In genomic region chr7:66353547-66353946, GRCh38 we compare ENCODE assay signal across 13 cellular contexts.
DNase-seq lines count a peak whose midpoint lies in the region; ATAC-seq and TF ChIP-seq lines count a peak whose summit lies in the region.
"Had no signal": no experiment of that assay in that cellular context is flagged by ENCODE, and none has a peak within 500 bp of the region (broad histone marks: within the 10 kb centered on the region; RNA-seq: fewer than 3 reads in every experiment).

No MANE protein-coding gene starts in this region.

- H3K4me2 ChIP-seq in mesenchymal stem cell (ENCODE audit: low read length, poor library complexity, severe bottlenecking): no peak overlapping the region
- H3K4me2 ChIP-seq: BLaER1 had no signal

- peak overlapping the region in 1 of 2 experiments; percentile 1 for H3K18ac ChIP-seq in mesenchymal stem cell (ENCODE audit: low read depth in 1 of 2, low read length in 2 of 2)

- CTCF ChIA-PET in RWPE1 (lab: Yijun Ruan, JAX): no interaction called here

- H2BK15ac ChIP-seq in mesenchymal stem cell (ENCODE audit: low read depth, poor library complexity, severe bottlenecking): no peak overlapping the region

- H3K4me1 ChIP-seq in mesenchymal stem cell (ENCODE audit: control insufficient read depth, insufficient read depth, low read depth, low read length) (peaks cover 11% of the 10 kb centered on the region), testis (peaks cover 9% of the 10 kb centered on the region), psoas muscle (no peaks in the 10 kb centered on the region)

- no peak overlapping the region for H3K14ac ChIP-seq in mesenchymal stem cell (ENCODE audit: low read length in 2 of 2)

- H3K4ac ChIP-seq in mesenchymal stem cell (ENCODE audit: low read depth in 1 of 2, low read length in 2 of 2): no peak overlapping the region

- peak overlapping the region; percentile 57 for H3K27ac ChIP-seq in RWPE1
- no peak overlapping the region for H3K27ac ChIP-seq in mesenchymal stem cell (ENCODE audit: low read length, poor library complexity, severe bottlenecking)
- H3K27ac ChIP-seq in testis: no peak overlapping the region
- no peak overlapping the region for H3K27ac ChIP-seq in psoas muscle
- H3K27ac ChIP-seq: BLaER1, thyroid gland had no signal

- H2BK12ac ChIP-seq in mesenchymal stem cell (ENCODE audit: low read length in 2 of 2): no peak overlapping the region

- no peak for TF ChIP-seq POLR2A in testis (IDR thresholded peaks at IDR 0.05)

- H3K36me3 ChIP-seq in mesenchymal stem cell (ENCODE audit: control insufficient read depth in 1 of 2, insufficient read depth in 2 of 2, low read depth in 1 of 2, low read length in 2 of 2): peaks cover 8 to 15% of the 10 kb centered on the region in 2 experiments
- no peaks in the 10 kb centered on the region for H3K36me3 ChIP-seq in testis (ENCODE audit: low read depth, missing control alignments)
- no peaks in the 10 kb centered on the region for H3K36me3 ChIP-seq in psoas muscle (ENCODE audit: insufficient read depth in 1 of 2, low read depth in 1 of 2)
- H3K36me3 ChIP-seq: thyroid gland had no signal

- H2BK120ac ChIP-seq in mesenchymal stem cell (ENCODE audit: low read depth, low read length): no peak overlapping the region

- ATAC-seq in esophagus mucosa: peak; percentile 57
- ATAC-seq in psoas muscle: no peak
- ATAC-seq: activated CD8-positive, alpha-beta T cell treated with anti-CD3 and anti-CD28 coated beads, Interleukin-2, amount 10 ng/mL, durations not matched to agents 7 days and 5 days had no signal

- H2AK5ac ChIP-seq in mesenchymal stem cell (ENCODE audit: low read length, severe bottlenecking): no peak overlapping the region

- H3K9me3 ChIP-seq in mesenchymal stem cell (ENCODE audit: control insufficient read depth, low read length) (no peaks in the 10 kb centered on the region), testis (no peaks in the 10 kb centered on the region), psoas muscle (no peaks in the 10 kb centered on the region)
- H3K9me3 ChIP-seq: BLaER1, thyroid gland had no signal

- H3K27me3 ChIP-seq in mesenchymal stem cell (ENCODE audit: control insufficient read depth in 1 of 2, insufficient read depth in 1 of 2, low read length in 2 of 2): no peaks in the 10 kb centered on the region
- H3K27me3 ChIP-seq in testis: no peaks in the 10 kb centered on the region
- H3K27me3 ChIP-seq in psoas muscle (ENCODE audit: insufficient read depth in 3 of 3, low read length in 2 of 3): no peaks in the 10 kb centered on the region
- H3K27me3 ChIP-seq: BLaER1, thyroid gland had no signal

- no peak overlapping the region for H2AFZ ChIP-seq in mesenchymal stem cell (ENCODE audit: low read depth, low read length)

- H3K9ac ChIP-seq in mesenchymal stem cell (ENCODE audit: low read length): no peak overlapping the region
- H3K9ac ChIP-seq: BLaER1 had no signal

- no peak overlapping the region for H2BK5ac ChIP-seq in mesenchymal stem cell (ENCODE audit: low read depth, low read length, poor library complexity, severe bottlenecking)

- TF ChIP-seq CTCF in RWPE1 (conservative IDR thresholded peaks at IDR 0.05; ENCODE audit: low read depth) (no peak), testis (IDR thresholded peaks at IDR 0.05) (no peak), psoas muscle (IDR thresholded peaks at IDR 0.05) (no peak)

- no peak overlapping the region for H4K91ac ChIP-seq in mesenchymal stem cell (ENCODE audit: low read length)

- WGBS in mesenchymal stem cell: 97% methylated on average over 5 of the region's 5 CpGs
- WGBS in testis, 2 donors: 94% methylated on average over 4 to 5 of the region's 5 CpGs
- 87 to 93% (median 92%) methylated on average over 5 of the region's 5 CpGs for WGBS in psoas muscle, 3 donors

- H3K23ac ChIP-seq in mesenchymal stem cell (ENCODE audit: low read length in 2 of 2): no peak overlapping the region

- DNase-seq in ELR (ENCODE audit: low read depth) (peak; percentile 86), RWPE1 (ENCODE audit: low spot score) (peak; percentile 54), mesenchymal stem cell (no peak), testis (no peak), NCI-H128 (lab: John Stamatoyannopoulos, UW; ENCODE audit: unreplicated experiment) (no peak), psoas muscle (no peak)
- no peak for DNase-seq in stimulated activated CD4-positive, alpha-beta T cell treated with anti-CD3 and anti-CD28 coated beads, Interleukin-2, amount 100 ng/mL, for 48 hours
- DNase-seq: activated CD8-positive, alpha-beta T cell treated with anti-CD3 and anti-CD28 coated beads, Interleukin-2, amount 10 ng/mL, durations not matched to agents 7 days and 5 days; DMS 273 treated with DMSO at 0.1 percent for 48 hours; small intestine; thyroid gland had no signal

- peaks cover 33% of the 10 kb centered on the region for H3K79me1 ChIP-seq in mesenchymal stem cell (replicated peaks; ENCODE audit: low read length, poor library complexity, severe bottlenecking)

- H3K4me3 ChIP-seq in mesenchymal stem cell (ENCODE audit: insufficient read depth in 1 of 2, low read depth in 1 of 2, low read length in 2 of 2) (no peak overlapping the region), testis (no peak overlapping the region), psoas muscle (no peak overlapping the region)
- H3K4me3 ChIP-seq: BLaER1, thyroid gland had no signal

- peak overlapping the region; percentile 36 for H4K8ac ChIP-seq in mesenchymal stem cell (ENCODE audit: low read length)

- POLR2A ChIA-PET in RWPE1 (lab: Yijun Ruan, JAX; ENCODE audit: low non-redundant PET): no interaction called here

- intact Hi-C loops in testis (cut with DNase I; ENCODE audit: low total_unique reads) (no loop called here), psoas muscle (cut with DNase I) (no loop called here)

Comparison
In these comparisons a context has a peak if more than half of its experiments do, and no peak if none do; other contexts are left out.
1. DNase-seq: peak in ELR (single experiment) and RWPE1 (single experiment); none in mesenchymal stem cell (single experiment), testis (single experiment), NCI-H128 (single experiment), stimulated activated CD4-positive, alpha-beta T cell treated with anti-CD3 and anti-CD28 coated beads, Interleukin-2, amount 100 ng/mL, for 48 hours (0 of 2) and psoas muscle (0 of 2).